Comparison of ENCODE assay signal across 1 cellular context in the genomic region with DNA sequence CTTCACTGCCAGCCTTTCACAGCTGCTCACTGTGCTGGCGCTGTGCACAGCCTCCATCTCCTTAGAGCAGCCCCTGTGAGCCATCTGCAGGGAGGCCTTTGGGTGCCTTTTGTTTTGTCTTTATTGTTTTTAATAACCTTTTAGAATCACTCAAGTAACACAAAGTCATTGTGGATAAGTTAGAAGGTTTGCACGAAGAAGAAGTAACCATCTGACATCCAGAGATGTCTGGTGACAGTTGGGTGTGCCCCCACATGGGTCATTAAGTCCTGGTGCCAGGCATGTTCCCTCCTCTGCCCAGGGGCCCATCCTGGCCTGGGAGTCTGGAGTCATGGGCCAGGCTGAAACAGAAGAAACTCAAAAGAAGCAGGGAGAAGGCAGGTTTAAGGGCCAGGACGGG.
TF ChIP-seq lines count a peak whose summit lies in the region.

No MANE protein-coding gene starts in this region.

TF ChIP-seq in WTC11, 78 proteins besides CTCF, POLR2A, EP300 and RAD21 (continued from another document):
- TF ChIP-seq, protein P1, sequence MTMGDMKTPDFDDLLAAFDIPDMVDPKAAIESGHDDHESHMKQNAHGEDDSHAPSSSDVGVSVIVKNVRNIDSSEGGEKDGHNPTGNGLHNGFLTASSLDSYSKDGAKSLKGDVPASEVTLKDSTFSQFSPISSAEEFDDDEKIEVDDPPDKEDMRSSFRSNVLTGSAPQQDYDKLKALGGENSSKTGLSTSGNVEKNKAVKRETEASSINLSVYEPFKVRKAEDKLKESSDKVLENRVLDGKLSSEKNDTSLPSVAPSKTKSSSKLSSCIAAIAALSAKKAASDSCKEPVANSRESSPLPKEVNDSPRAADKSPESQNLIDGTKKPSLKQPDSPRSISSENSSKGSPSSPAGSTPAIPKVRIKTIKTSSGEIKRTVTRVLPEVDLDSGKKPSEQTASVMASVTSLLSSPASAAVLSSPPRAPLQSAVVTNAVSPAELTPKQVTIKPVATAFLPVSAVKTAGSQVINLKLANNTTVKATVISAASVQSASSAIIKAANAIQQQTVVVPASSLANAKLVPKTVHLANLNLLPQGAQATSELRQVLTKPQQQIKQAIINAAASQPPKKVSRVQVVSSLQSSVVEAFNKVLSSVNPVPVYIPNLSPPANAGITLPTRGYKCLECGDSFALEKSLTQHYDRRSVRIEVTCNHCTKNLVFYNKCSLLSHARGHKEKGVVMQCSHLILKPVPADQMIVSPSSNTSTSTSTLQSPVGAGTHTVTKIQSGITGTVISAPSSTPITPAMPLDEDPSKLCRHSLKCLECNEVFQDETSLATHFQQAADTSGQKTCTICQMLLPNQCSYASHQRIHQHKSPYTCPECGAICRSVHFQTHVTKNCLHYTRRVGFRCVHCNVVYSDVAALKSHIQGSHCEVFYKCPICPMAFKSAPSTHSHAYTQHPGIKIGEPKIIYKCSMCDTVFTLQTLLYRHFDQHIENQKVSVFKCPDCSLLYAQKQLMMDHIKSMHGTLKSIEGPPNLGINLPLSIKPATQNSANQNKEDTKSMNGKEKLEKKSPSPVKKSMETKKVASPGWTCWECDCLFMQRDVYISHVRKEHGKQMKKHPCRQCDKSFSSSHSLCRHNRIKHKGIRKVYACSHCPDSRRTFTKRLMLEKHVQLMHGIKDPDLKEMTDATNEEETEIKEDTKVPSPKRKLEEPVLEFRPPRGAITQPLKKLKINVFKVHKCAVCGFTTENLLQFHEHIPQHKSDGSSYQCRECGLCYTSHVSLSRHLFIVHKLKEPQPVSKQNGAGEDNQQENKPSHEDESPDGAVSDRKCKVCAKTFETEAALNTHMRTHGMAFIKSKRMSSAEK (CRISPR knock-in tag; IDR thresholded peaks at IDR 0.05; ENCODE audit: borderline replicate concordance), result no peak
- TF ChIP-seq, protein P2, sequence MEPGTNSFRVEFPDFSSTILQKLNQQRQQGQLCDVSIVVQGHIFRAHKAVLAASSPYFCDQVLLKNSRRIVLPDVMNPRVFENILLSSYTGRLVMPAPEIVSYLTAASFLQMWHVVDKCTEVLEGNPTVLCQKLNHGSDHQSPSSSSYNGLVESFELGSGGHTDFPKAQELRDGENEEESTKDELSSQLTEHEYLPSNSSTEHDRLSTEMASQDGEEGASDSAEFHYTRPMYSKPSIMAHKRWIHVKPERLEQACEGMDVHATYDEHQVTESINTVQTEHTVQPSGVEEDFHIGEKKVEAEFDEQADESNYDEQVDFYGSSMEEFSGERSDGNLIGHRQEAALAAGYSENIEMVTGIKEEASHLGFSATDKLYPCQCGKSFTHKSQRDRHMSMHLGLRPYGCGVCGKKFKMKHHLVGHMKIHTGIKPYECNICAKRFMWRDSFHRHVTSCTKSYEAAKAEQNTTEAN (CRISPR knock-in tag; IDR thresholded peaks at IDR 0.05), result no peak
- TF ChIP-seq SMAD3 (CRISPR knock-in tag; IDR thresholded peaks at IDR 0.05; ENCODE audit: borderline replicate concordance), result no peak
- TF ChIP-seq, protein P3, sequence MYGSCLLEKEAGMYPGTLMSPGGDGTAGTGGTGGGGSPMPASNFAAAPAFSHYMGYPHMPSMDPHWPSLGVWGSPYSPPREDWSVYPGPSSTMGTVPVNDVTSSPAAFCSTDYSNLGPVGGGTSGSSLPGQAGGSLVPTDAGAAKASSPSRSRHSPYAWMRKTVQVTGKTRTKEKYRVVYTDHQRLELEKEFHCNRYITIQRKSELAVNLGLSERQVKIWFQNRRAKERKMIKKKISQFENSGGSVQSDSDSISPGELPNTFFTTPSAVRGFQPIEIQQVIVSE (CRISPR knock-in tag; IDR thresholded peaks at IDR 0.05; ENCODE audit: borderline replicate concordance), result no peak
- TF ChIP-seq ZNF138 (CRISPR knock-in tag; conservative IDR thresholded peaks at IDR 0.05), result no peak
- no peak for TF ChIP-seq TP53 (CRISPR knock-in tag; IDR thresholded peaks at IDR 0.05)
TF ChIP-seq in WTC11: peak in this region for 0.
